In genomic region chr19:10604460-10604980, GRCh38 we compare ENCODE assay signal across 1 cellular context.
TF ChIP-seq lines count a peak whose summit lies in the region.

No MANE protein-coding gene starts in this region.

TF ChIP-seq in SK-N-SH treated with all-trans-retinoic acid at 6 μM for 48 hours, 23 proteins besides CTCF, POLR2A, EP300 and RAD21 (continued from another document):
- TF ChIP-seq, protein P1, sequence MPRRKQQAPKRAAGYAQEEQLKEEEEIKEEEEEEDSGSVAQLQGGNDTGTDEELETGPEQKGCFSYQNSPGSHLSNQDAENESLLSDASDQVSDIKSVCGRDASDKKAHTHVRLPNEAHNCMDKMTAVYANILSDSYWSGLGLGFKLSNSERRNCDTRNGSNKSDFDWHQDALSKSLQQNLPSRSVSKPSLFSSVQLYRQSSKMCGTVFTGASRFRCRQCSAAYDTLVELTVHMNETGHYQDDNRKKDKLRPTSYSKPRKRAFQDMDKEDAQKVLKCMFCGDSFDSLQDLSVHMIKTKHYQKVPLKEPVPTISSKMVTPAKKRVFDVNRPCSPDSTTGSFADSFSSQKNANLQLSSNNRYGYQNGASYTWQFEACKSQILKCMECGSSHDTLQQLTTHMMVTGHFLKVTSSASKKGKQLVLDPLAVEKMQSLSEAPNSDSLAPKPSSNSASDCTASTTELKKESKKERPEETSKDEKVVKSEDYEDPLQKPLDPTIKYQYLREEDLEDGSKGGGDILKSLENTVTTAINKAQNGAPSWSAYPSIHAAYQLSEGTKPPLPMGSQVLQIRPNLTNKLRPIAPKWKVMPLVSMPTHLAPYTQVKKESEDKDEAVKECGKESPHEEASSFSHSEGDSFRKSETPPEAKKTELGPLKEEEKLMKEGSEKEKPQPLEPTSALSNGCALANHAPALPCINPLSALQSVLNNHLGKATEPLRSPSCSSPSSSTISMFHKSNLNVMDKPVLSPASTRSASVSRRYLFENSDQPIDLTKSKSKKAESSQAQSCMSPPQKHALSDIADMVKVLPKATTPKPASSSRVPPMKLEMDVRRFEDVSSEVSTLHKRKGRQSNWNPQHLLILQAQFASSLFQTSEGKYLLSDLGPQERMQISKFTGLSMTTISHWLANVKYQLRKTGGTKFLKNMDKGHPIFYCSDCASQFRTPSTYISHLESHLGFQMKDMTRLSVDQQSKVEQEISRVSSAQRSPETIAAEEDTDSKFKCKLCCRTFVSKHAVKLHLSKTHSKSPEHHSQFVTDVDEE (CRISPR knock-in tag; IDR thresholded peaks at IDR 0.05), result no peak
- no peak for TF ChIP-seq ESRRG (CRISPR knock-in tag; IDR thresholded peaks at IDR 0.05)
- TF ChIP-seq TCF4 (CRISPR knock-in tag; IDR thresholded peaks at IDR 0.05; ENCODE audit: borderline replicate concordance), result no peak
- TF ChIP-seq TOX (CRISPR knock-in tag; IDR thresholded peaks at IDR 0.05; ENCODE audit: borderline replicate concordance), result no peak
- TF ChIP-seq, protein P2, sequence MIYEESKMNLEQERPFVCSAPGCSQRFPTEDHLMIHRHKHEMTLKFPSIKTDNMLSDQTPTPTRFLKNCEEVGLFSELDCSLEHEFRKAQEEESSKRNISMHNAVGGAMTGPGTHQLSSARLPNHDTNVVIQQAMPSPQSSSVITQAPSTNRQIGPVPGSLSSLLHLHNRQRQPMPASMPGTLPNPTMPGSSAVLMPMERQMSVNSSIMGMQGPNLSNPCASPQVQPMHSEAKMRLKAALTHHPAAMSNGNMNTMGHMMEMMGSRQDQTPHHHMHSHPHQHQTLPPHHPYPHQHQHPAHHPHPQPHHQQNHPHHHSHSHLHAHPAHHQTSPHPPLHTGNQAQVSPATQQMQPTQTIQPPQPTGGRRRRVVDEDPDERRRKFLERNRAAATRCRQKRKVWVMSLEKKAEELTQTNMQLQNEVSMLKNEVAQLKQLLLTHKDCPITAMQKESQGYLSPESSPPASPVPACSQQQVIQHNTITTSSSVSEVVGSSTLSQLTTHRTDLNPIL (CRISPR knock-in tag; IDR thresholded peaks at IDR 0.05; ENCODE audit: low read depth), result no peak
- no peak for TF ChIP-seq POU6F1 (CRISPR knock-in tag; IDR thresholded peaks at IDR 0.05; ENCODE audit: borderline replicate concordance, low read depth)
- TF ChIP-seq BACH2 (CRISPR knock-in tag; IDR thresholded peaks at IDR 0.05; ENCODE audit: borderline replicate concordance), result no peak
- no peak for TF ChIP-seq CSDC2 (CRISPR knock-in tag; IDR thresholded peaks at IDR 0.05)
- no peak for TF ChIP-seq RARB (CRISPR knock-in tag; IDR thresholded peaks at IDR 0.05)
- no peak for TF ChIP-seq ISL1 (CRISPR knock-in tag; IDR thresholded peaks at IDR 0.05)
- TF ChIP-seq, protein P3, sequence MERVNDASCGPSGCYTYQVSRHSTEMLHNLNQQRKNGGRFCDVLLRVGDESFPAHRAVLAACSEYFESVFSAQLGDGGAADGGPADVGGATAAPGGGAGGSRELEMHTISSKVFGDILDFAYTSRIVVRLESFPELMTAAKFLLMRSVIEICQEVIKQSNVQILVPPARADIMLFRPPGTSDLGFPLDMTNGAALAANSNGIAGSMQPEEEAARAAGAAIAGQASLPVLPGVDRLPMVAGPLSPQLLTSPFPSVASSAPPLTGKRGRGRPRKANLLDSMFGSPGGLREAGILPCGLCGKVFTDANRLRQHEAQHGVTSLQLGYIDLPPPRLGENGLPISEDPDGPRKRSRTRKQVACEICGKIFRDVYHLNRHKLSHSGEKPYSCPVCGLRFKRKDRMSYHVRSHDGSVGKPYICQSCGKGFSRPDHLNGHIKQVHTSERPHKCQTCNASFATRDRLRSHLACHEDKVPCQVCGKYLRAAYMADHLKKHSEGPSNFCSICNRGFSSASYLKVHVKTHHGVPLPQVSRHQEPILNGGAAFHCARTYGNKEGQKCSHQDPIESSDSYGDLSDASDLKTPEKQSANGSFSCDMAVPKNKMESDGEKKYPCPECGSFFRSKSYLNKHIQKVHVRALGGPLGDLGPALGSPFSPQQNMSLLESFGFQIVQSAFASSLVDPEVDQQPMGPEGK (CRISPR knock-in tag; IDR thresholded peaks at IDR 0.05; ENCODE audit: borderline replicate concordance), result no peak
- TF ChIP-seq ZFP3 (CRISPR knock-in tag; IDR thresholded peaks at IDR 0.05), result no peak
- TF ChIP-seq CSRNP3 (CRISPR knock-in tag; IDR thresholded peaks at IDR 0.05), result no peak
